ENCODE assay signal across 10 cellular contexts in genomic region chr7:124887247-124887646, GRCh38.
"Had no signal": no experiment of that assay in that cellular context is flagged by ENCODE, and none has a peak within 500 bp of the region (broad histone marks: within the 10 kb centered on the region; RNA-seq: fewer than 3 reads in every experiment).

No MANE protein-coding gene starts in this region.

- H3K4me3 ChIP-seq: GM23338, HAP-1 had no signal

- FAIRE-seq: H1, HTR-8/SVneo had no signal

- H3K9me3 ChIP-seq: HAP-1 had no signal

- H3K9ac ChIP-seq: KMS-11 had no signal

- H2AFZ ChIP-seq: GM23338 had no signal

- H3K4me1 ChIP-seq: HAP-1 had no signal

- H3K4me2 ChIP-seq: GM23338, KMS-11 had no signal

- H3K27ac ChIP-seq: KMS-11 had no signal

- DNase-seq: H7, HFFc6, Karpas-422, KBM-7 had no signal

- ATAC-seq: GM23338, HCT116 had no signal
